2 cellular contexts compared by ENCODE assay signal in the genomic region with DNA sequence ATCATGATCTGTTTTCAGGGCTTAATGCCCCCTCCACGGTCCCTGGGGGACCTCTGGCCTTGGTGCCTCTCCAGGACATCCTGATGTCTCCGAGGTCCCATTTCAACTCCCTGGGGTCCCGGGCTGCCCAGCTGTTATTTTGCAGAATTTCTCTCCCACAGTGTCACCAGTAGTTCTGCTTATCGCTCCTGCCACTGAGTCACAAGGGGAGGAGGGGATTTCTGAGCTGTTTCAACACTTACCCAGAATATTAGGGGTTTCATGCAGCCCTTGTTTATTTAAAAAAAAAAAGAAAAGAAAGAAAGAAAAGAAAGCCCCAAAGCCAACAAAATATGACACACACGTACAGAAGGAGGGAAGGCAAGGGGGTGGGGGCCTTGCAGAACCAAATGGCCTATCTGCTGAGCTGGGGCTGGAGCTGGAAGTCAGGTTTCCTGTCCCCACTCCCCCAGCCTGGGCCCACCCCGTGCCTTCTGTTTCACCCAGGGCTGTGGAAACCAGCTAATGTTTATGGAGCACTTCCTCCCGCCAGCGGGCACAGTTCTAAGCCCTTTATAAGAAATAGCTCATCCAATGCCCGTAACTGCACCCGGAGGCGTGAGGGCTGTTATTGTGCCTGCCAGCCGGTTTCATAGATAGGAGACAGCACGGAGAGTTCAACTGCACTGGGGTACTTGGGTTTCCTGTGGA.
TF ChIP-seq lines count a peak whose summit lies in the region.

No MANE protein-coding gene starts in this region.

TF ChIP-seq in liver, 16 proteins besides CTCF, POLR2A, EP300 and RAD21:
- no peak for TF ChIP-seq RXRA (IDR thresholded peaks at IDR 0.05)
- TF ChIP-seq YY1 (IDR thresholded peaks at IDR 0.05): no peak
- no peak for TF ChIP-seq TAF1 (conservative IDR thresholded peaks at IDR 0.05)
- no peak for TF ChIP-seq EGR1 (IDR thresholded peaks at IDR 0.05; ENCODE audit: low read depth in 2 of 2)
- no peak for TF ChIP-seq GABPA (IDR thresholded peaks at IDR 0.05 in 1 of 2, conservative IDR thresholded peaks at IDR 0.05 in 1 of 2)
- no peak for TF ChIP-seq ZBTB33 (IDR thresholded peaks at IDR 0.05)
TF ChIP-seq in liver: peak in this region for 0.

TF ChIP-seq in HepG2, 621 proteins besides CTCF, POLR2A, EP300 and RAD21:
- no peak for TF ChIP-seq KLF13 (CRISPR knock-in tag; IDR thresholded peaks at IDR 0.05)
- TF ChIP-seq, protein P1, sequence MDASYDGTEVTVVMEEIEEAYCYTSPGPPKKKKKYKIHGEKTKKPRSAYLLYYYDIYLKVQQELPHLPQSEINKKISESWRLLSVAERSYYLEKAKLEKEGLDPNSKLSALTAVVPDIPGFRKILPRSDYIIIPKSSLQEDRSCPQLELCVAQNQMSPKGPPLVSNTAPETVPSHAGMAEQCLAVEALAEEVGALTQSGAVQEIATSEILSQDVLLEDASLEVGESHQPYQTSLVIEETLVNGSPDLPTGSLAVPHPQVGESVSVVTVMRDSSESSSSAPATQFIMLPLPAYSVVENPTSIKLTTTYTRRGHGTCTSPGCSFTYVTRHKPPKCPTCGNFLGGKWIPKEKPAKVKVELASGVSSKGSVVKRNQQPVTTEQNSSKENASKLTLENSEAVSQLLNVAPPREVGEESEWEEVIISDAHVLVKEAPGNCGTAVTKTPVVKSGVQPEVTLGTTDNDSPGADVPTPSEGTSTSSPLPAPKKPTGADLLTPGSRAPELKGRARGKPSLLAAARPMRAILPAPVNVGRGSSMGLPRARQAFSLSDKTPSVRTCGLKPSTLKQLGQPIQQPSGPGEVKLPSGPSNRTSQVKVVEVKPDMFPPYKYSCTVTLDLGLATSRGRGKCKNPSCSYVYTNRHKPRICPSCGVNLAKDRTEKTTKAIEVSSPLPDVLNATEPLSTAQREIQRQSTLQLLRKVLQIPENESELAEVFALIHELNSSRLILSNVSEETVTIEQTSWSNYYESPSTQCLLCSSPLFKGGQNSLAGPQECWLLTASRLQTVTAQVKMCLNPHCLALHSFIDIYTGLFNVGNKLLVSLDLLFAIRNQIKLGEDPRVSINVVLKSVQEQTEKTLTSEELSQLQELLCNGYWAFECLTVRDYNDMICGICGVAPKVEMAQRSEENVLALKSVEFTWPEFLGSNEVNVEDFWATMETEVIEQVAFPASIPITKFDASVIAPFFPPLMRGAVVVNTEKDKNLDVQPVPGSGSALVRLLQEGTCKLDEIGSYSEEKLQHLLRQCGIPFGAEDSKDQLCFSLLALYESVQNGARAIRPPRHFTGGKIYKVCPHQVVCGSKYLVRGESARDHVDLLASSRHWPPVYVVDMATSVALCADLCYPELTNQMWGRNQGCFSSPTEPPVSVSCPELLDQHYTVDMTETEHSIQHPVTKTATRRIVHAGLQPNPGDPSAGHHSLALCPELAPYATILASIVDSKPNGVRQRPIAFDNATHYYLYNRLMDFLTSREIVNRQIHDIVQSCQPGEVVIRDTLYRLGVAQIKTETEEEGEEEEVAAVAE (CRISPR knock-in tag; IDR thresholded peaks at IDR 0.05; ENCODE audit: borderline replicate concordance): no peak
- TF ChIP-seq ZKSCAN5 (CRISPR knock-in tag; IDR thresholded peaks at IDR 0.05): no peak
- no peak for TF ChIP-seq ZZZ3 (CRISPR knock-in tag; IDR thresholded peaks at IDR 0.05; ENCODE audit: borderline replicate concordance)
- TF ChIP-seq SPEN (CRISPR knock-in tag; IDR thresholded peaks at IDR 0.05; ENCODE audit: low read depth): no peak
- no peak for TF ChIP-seq TSC22D2 (CRISPR knock-in tag; IDR thresholded peaks at IDR 0.05; ENCODE audit: borderline replicate concordance)
- TF ChIP-seq ZNF354B (CRISPR knock-in tag; IDR thresholded peaks at IDR 0.05): no peak
- no peak for TF ChIP-seq ZMYM2 (CRISPR knock-in tag; IDR thresholded peaks at IDR 0.05)
